Comparison of ENCODE assay signal across 10 cellular contexts in the genomic region with DNA sequence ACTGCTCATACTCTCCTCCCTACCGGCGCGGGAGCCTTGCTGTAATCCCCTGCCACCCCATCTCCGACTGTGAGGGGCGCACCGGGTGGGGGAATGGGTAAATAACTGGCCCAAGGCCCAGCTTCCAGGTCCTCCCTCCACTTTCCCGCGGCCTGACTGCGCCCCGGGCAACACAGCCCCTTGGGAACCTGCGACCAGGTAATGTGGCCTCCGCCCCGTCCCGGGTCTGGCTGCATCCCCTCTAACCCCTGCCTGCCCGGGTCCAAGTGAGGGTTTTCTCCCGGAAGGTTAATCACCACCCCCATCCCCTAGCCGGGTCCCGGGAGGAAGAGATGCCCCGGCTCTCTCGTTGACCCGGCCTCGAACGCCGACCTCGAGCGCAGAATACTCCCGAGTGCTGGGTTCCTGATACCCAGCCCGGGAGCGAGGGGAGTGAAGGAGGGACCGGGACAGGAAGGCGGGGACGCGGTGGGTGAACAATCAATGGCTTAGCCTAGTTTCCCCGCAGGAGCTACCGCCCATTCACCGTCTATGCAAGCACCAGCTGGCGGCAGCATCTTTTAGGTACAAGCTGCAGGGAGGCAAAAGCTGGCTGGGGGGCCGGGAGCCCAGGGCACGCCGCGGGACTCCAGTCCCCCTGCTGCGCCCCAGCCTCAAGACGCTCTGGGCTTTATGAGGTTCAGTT. TPM values are rescaled to one million over a fixed set of nuclear protein-coding genes. Genes with fewer than 3 reads are reported as not detected.
A peak's percentile ranks its signal among the peaks of the same experiment; 100 is the strongest.
DNase-seq lines count a peak whose midpoint lies in the region; ATAC-seq, FAIRE-seq and TF ChIP-seq lines count a peak whose summit lies in the region.
"Had no signal": no experiment of that assay in that cellular context is flagged by ENCODE, and none has a peak within 500 bp of the region (broad histone marks: within the 10 kb centered on the region; RNA-seq: fewer than 3 reads in every experiment).

No MANE protein-coding gene starts in this region.

- H3K36me3 Mint-ChIP-seq in activated CD4-positive, alpha-beta memory T cell treated with anti-CD3 and anti-CD28 coated beads, Interleukin-2, amount 10 ng/mL, durations not matched to agents 7 days and 5 days (ENCODE audit: low read depth) = peaks cover 4% of the 10 kb centered on the region

- no peak for ATAC-seq in HG02571 (IDR thresholded peaks at IDR 0.05; ENCODE audit: unreplicated experiment)

- peaks cover 66% of the 10 kb centered on the region for H3K4me1 Mint-ChIP-seq in activated CD4-positive, alpha-beta memory T cell treated with anti-CD3 and anti-CD28 coated beads, Interleukin-2, amount 10 ng/mL, durations not matched to agents 7 days and 5 days

- CTCF ChIA-PET in BJ (lab: Yijun Ruan, JAX) = interaction anchor here (1.4 to 6.8 kb wide), 2 partner anchors 14 to 292 kb away, joined by 5 to 38 read pairs; no protein-coding TSS in a partner anchor
- CTCF ChIA-PET in activated CD4-positive, alpha-beta memory T cell treated with anti-CD3 and anti-CD28 coated beads, Interleukin-2, amount 10 ng/mL, durations not matched to agents 7 days and 5 days (lab: Charles Lee) = interaction anchor here (0.7 to 1.6 kb wide), 6 partner anchors 8 to 297 kb away, joined by 3 to 5 read pairs (median 3); no protein-coding TSS in a partner anchor

- H3K27ac ChIP-seq in keratinocyte (ENCODE audit: control insufficient read depth, insufficient read depth, low read length) = no peak overlapping the region
- H3K27ac ChIP-seq: esophagus squamous epithelium, skin epidermis had no signal

- H3K27me3 ChIP-seq in BJ (ENCODE audit: control insufficient read depth, insufficient read depth, low read length) (peaks cover 41% of the 10 kb centered on the region), H7 (ENCODE audit: control insufficient read depth, insufficient read depth, low read length) (peaks cover 100% of the 10 kb centered on the region), keratinocyte (ENCODE audit: control insufficient read depth, extremely low read depth, insufficient read depth, low read length) (peaks cover 92% of the 10 kb centered on the region)

- H3K9ac ChIP-seq in keratinocyte (ENCODE audit: control insufficient read depth, extremely low read depth, insufficient read depth, low read length) = no peak overlapping the region

- no peak for FAIRE-seq in keratinocyte (lab: Jason Lieb, UNC)

- TF ChIP-seq CTCF in BJ (IDR thresholded peaks at IDR 0.05; ENCODE audit: insufficient read depth, low read depth, low read length) (no peak), keratinocyte (optimal IDR thresholded peaks at IDR 0.05 in 1 of 3, IDR thresholded peaks at IDR 0.05 in 1 of 3, conservative IDR thresholded peaks at IDR 0.05 in 1 of 3; ENCODE audit: extremely low read depth in 1 of 3, insufficient read depth in 2 of 3, low read length in 3 of 3) (no peak)

- H3K36me3 ChIP-seq in BJ (ENCODE audit: control insufficient read depth, insufficient read depth, low read length) = no peaks in the 10 kb centered on the region
- no peaks in the 10 kb centered on the region for H3K36me3 ChIP-seq in H7 (replicated peaks; ENCODE audit: control insufficient read depth, insufficient read depth, low read length)
- no peaks in the 10 kb centered on the region for H3K36me3 ChIP-seq in keratinocyte (ENCODE audit: control insufficient read depth in 2 of 2, extremely low read depth in 1 of 2, insufficient read depth in 2 of 2, low read length in 2 of 2)
- H3K36me3 ChIP-seq: esophagus squamous epithelium had no signal

- H3K4me3 ChIP-seq in BJ (ENCODE audit: low read depth, low read length) (peak overlapping the region; percentile 24), H7 (ENCODE audit: insufficient read depth, low read depth, low read length) (peak overlapping the region; percentile 21; the same call in 1 of the 2 replicates), keratinocyte (ENCODE audit: control insufficient read depth in 2 of 3, extremely low read depth in 1 of 3, insufficient read depth in 2 of 3, low read depth in 1 of 3, low read length in 3 of 3) (peak overlapping the region in 2 of 3 experiments; percentile 25 to 75)

- dilution Hi-C loops in keratinocyte (cut with MboI; ENCODE audit: extremely low pct_ligation_motif_present, low sequenced_read_pairs) = no loop called here

- H3K27me3 Mint-ChIP-seq in activated CD4-positive, alpha-beta memory T cell treated with anti-CD3 and anti-CD28 coated beads, Interleukin-2, amount 10 ng/mL, durations not matched to agents 7 days and 5 days = peaks cover 96% of the 10 kb centered on the region

- POLR2A ChIA-PET in BJ (lab: Charles Lee) = no interaction called here
- POLR2A ChIA-PET in activated CD4-positive, alpha-beta memory T cell treated with anti-CD3 and anti-CD28 coated beads, Interleukin-2, amount 10 ng/mL, durations not matched to agents 7 days and 5 days (lab: Charles Lee) = interaction anchor here (0.6 to 4.8 kb wide), 3 partner anchors 7 to 15 kb away, joined by 4 to 25 read pairs (median 5); a partner anchor contains a TSS

- no peaks in the 10 kb centered on the region for H3K9me1 ChIP-seq in keratinocyte (ENCODE audit: control insufficient read depth, extremely low read depth, insufficient read depth, low read length)

- H3K9me3 ChIP-seq in keratinocyte (ENCODE audit: control insufficient read depth, low read depth, low read length) = no peaks in the 10 kb centered on the region
- H3K9me3 ChIP-seq: esophagus squamous epithelium had no signal

- peaks cover 18% of the 10 kb centered on the region for H3K4me1 ChIP-seq in keratinocyte (ENCODE audit: control insufficient read depth, extremely low read depth, insufficient read depth, low read length)

- DNase-seq in BJ (ENCODE audit: low read depth) (no peak), H7 (peak; percentile 87), keratinocyte (ENCODE audit: low read depth, low spot score) (no peak), putamen (ENCODE audit: low spot score) (no peak), LoVo (ENCODE audit: low spot score) (no peak)
- no peak for DNase-seq in activated CD4-positive, alpha-beta memory T cell treated with anti-CD3 and anti-CD28 coated beads, Interleukin-2, amount 10 ng/mL, durations not matched to agents 7 days and 5 days
- no peak for DNase-seq in NK-92 treated with Interleukin-12 subunit alpha and Interleukin-12 subunit beta, amount 100 ng/mL, for 24 hours (lab: John Stamatoyannopoulos, UW)
- DNase-seq: esophagus squamous epithelium had no signal

- H3K4me2 ChIP-seq in keratinocyte (ENCODE audit: control insufficient read depth, extremely low read depth, insufficient read depth, low read depth, low read length) = peak overlapping the region; percentile 95

- H2AFZ ChIP-seq in keratinocyte (ENCODE audit: control insufficient read depth, low read length) = no peak overlapping the region

- no peaks in the 10 kb centered on the region for H3K9me3 Mint-ChIP-seq in activated CD4-positive, alpha-beta memory T cell treated with anti-CD3 and anti-CD28 coated beads, Interleukin-2, amount 10 ng/mL, durations not matched to agents 7 days and 5 days

- H4K20me1 ChIP-seq in keratinocyte (ENCODE audit: control insufficient read depth, extremely low read depth, insufficient read depth, low read length) = no peaks in the 10 kb centered on the region

- H3K4me3 Mint-ChIP-seq in activated CD4-positive, alpha-beta memory T cell treated with anti-CD3 and anti-CD28 coated beads, Interleukin-2, amount 10 ng/mL, durations not matched to agents 7 days and 5 days = peak overlapping the region; percentile 70

- no peak overlapping the region for H3K27ac Mint-ChIP-seq in activated CD4-positive, alpha-beta memory T cell treated with anti-CD3 and anti-CD28 coated beads, Interleukin-2, amount 10 ng/mL, durations not matched to agents 7 days and 5 days

- no peaks in the 10 kb centered on the region for H3K79me2 ChIP-seq in keratinocyte (ENCODE audit: control insufficient read depth, insufficient read depth, low read length)

RNA-seq across cellular contexts. Expression of a gene that starts 5.9 kb away (rescaled TPM):
- 49.1 and 57.2 TPM in 2 replicates for polyA plus RNA-seq in BJ (2011; rRNA removed)
- 55.7 and 91.8 TPM in 2 replicates for polyA minus RNA-seq in BJ (2011; rRNA and poly(A)+ RNA removed)
- 0.03 TPM in 1 of 2 replicates, not detected in the other for total RNA-seq in H7 (2014; rRNA removed; shearing (Covaris generic))
- not detected for total RNA-seq in activated CD4-positive, alpha-beta memory T cell treated with anti-CD3 and anti-CD28 coated beads, Interleukin-2, amount 10 ng/mL, durations not matched to agents 7 days and 5 days
- polyA plus RNA-seq in keratinocyte = not detected in 3 replicates
- polyA plus RNA-seq in keratinocyte (2011; ENCODE audit: low read depth) = not detected
- polyA plus RNA-seq in keratinocyte (2011; cell fraction: cytosol; rRNA removed) = not detected in 2 replicates
- not detected in 2 replicates for polyA plus RNA-seq in keratinocyte (2011; cell fraction: nucleus; rRNA removed)
- not detected in 2 replicates for polyA plus RNA-seq in keratinocyte (2012; ENCODE audit: low replicate concordance)
- not detected in 3 replicates for polyA minus RNA-seq in keratinocyte
- polyA minus RNA-seq in keratinocyte (2011; cell fraction: cytosol; rRNA and poly(A)+ RNA removed) = not detected
- not detected in 2 replicates for polyA minus RNA-seq in keratinocyte (2011; cell fraction: nucleus; rRNA and poly(A)+ RNA removed)
- total RNA-seq: esophagus squamous epithelium had no signal

RNA-seq across cellular contexts. Expression of a gene that starts 8.9 kb away (rescaled TPM):
- 9.7 and 13.0 TPM in 2 replicates for polyA plus RNA-seq in BJ (2011; rRNA removed)
- 0.71 TPM in 1 of 2 replicates, not detected in the other for polyA minus RNA-seq in BJ (2011; rRNA and poly(A)+ RNA removed)
- total RNA-seq in H7 (2014; rRNA removed; shearing (Covaris generic)) = 0.48 and 0.70 TPM in 2 replicates
- total RNA-seq in activated CD4-positive, alpha-beta memory T cell treated with anti-CD3 and anti-CD28 coated beads, Interleukin-2, amount 10 ng/mL, durations not matched to agents 7 days and 5 days = under 1 TPM in 1 of 2 experiments, not detected in 1; 0.55 TPM
- 3.0 to 7.0 TPM (median 6.2 TPM) in 3 replicates for polyA plus RNA-seq in keratinocyte
- polyA plus RNA-seq in keratinocyte (2011; ENCODE audit: low read depth) = not detected
- polyA plus RNA-seq in keratinocyte (2011; cell fraction: cytosol; rRNA removed) = 6.1 and 7.2 TPM in 2 replicates
- polyA plus RNA-seq in keratinocyte (2011; cell fraction: nucleus; rRNA removed) = 0.80 and 1.3 TPM in 2 replicates
- 3.1 and 4.3 TPM in 2 replicates for polyA plus RNA-seq in keratinocyte (2012; ENCODE audit: low replicate concordance)
- 0.66 TPM in 1 of 3 replicates, not detected in the others for polyA minus RNA-seq in keratinocyte
- not detected for polyA minus RNA-seq in keratinocyte (2011; cell fraction: cytosol; rRNA and poly(A)+ RNA removed)
- not detected in 2 replicates for polyA minus RNA-seq in keratinocyte (2011; cell fraction: nucleus; rRNA and poly(A)+ RNA removed)
